In the genomic region with DNA sequence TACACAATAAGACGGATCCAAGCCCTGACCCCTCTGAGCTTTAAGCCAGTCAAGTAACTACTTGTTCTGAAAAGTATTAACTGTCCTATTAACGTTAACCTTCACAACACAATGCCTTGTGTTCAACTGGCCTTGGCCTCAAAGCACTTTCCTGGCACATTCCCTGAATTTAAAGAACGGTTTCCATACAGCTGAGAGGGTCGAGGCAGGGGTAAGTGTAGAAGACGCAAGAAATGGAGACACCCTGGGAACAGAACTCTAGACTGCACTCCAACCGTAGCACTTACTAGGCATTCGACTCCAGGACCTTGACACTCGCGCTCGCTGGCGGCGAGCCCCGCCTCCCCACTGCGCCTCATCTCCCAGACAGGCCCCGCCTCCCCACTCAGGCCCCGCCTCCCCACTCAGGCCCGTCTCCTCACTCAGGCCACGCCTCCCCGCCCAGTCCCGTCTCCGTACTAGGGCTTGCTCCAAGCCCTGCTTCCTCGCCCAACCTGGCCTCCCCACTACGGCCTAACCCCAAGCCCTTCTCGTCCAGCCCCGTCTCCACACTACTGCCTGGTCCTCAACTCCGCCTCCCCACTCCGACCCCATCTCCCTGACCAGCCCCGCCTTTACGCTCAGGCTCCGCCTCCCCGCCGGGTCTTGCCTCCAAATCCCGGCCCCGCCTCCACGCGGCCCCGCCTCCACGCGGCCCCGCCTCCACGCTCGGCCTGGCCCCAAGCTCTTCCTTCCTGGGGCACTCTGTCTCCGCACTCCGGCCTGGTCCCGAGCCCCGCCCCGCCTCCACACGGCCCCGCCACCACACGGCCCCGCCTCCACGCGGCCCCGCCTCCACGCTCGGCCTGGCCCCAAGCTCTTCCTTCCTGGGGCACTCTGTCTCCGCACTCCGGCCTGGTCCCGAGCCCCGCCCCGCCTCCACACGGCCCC, we compare ENCODE assay signal across 1 cellular context.
A peak's percentile ranks its signal among the peaks of the same experiment; 100 is the strongest.
TF ChIP-seq lines count a peak whose summit lies in the region.

No MANE protein-coding gene starts in this region.

TF ChIP-seq in HepG2, 621 proteins besides CTCF, POLR2A, EP300 and RAD21 (continued from another document and continues in another):
- TF ChIP-seq, protein P1, sequence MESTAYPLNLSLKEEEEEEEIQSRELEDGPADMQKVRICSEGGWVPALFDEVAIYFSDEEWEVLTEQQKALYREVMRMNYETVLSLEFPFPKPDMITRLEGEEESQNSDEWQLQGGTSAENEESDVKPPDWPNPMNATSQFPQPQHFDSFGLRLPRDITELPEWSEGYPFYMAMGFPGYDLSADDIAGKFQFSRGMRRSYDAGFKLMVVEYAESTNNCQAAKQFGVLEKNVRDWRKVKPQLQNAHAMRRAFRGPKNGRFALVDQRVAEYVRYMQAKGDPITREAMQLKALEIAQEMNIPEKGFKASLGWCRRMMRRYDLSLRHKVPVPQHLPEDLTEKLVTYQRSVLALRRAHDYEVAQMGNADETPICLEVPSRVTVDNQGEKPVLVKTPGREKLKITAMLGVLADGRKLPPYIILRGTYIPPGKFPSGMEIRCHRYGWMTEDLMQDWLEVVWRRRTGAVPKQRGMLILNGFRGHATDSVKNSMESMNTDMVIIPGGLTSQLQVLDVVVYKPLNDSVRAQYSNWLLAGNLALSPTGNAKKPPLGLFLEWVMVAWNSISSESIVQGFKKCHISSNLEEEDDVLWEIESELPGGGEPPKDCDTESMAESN (CRISPR knock-in tag; conservative IDR thresholded peaks at IDR 0.05), result 0 out of 2 replicates have a peak, but pooled peaks have one; percentile 39
- TF ChIP-seq ONECUT2 (CRISPR knock-in tag; IDR thresholded peaks at IDR 0.05) (no peak), MXI1 (IDR thresholded peaks at IDR 0.05; ENCODE audit: borderline replicate concordance, low read depth, low read length) (no peak; the same call in 2 of the 3 replicates), CHCHD3 (CRISPR knock-in tag; IDR thresholded peaks at IDR 0.05) (no peak), ZNF781 (CRISPR knock-in tag; IDR thresholded peaks at IDR 0.05; ENCODE audit: borderline replicate concordance, not compliant biosample characterization) (no peak), ZBTB38 (CRISPR knock-in tag; IDR thresholded peaks at IDR 0.05) (peak; percentile 23; the same call in 1 of the 2 replicates), MIER3 (CRISPR knock-in tag; IDR thresholded peaks at IDR 0.05; ENCODE audit: borderline replicate concordance) (no peak), ZNF256 (CRISPR knock-in tag; conservative IDR thresholded peaks at IDR 0.05) (no peak), NCOA5 (CRISPR knock-in tag; IDR thresholded peaks at IDR 0.05) (no peak), FOXJ3 (CRISPR knock-in tag; IDR thresholded peaks at IDR 0.05; ENCODE audit: borderline replicate concordance) (no peak), FOXP4 (CRISPR knock-in tag; IDR thresholded peaks at IDR 0.05) (0 out of 2 replicates have a peak, but pooled peaks have one; percentile 38), ZNF224 (CRISPR knock-in tag; IDR thresholded peaks at IDR 0.05) (no peak), TEAD3 (CRISPR knock-in tag; optimal IDR thresholded peaks at IDR 0.05; ENCODE audit: borderline replicate concordance) (peak; percentile 36), ZFYVE20 (CRISPR knock-in tag; IDR thresholded peaks at IDR 0.05; ENCODE audit: borderline replicate concordance, low read depth) (no peak), SIN3B (IDR thresholded peaks at IDR 0.05; ENCODE audit: low read length) (no peak), CAMTA2 (CRISPR knock-in tag; IDR thresholded peaks at IDR 0.05; ENCODE audit: borderline replicate concordance) (no peak), ZNF747 (CRISPR knock-in tag; IDR thresholded peaks at IDR 0.05; ENCODE audit: borderline replicate concordance) (no peak; the same call in 1 of the 2 replicates), HDAC6 (IDR thresholded peaks at IDR 0.05; ENCODE audit: low read depth, low read length) (no peak), SP2 (CRISPR knock-in tag; IDR thresholded peaks at IDR 0.05) (peak; percentile 51; the same call in 1 of the 2 replicates), ZNF660 (CRISPR knock-in tag; IDR thresholded peaks at IDR 0.05; ENCODE audit: borderline replicate concordance, low read depth) (no peak), ZGPAT (CRISPR knock-in tag; IDR thresholded peaks at IDR 0.05) (peak; percentile 42; the same call in 1 of the 2 replicates), ZNF816 (CRISPR knock-in tag; IDR thresholded peaks at IDR 0.05; ENCODE audit: borderline replicate concordance) (no peak), BRF2 (CRISPR knock-in tag; IDR thresholded peaks at IDR 0.05) (no peak), ZBTB20 (CRISPR knock-in tag; IDR thresholded peaks at IDR 0.05; ENCODE audit: borderline replicate concordance, low read depth) (no peak; the same call in 1 of the 2 replicates), KAT2B (IDR thresholded peaks at IDR 0.05; ENCODE audit: borderline replicate concordance, low read depth, low read length) (no peak), TCF12 (IDR thresholded peaks at IDR 0.05) (no peak), TCF12 (CRISPR knock-in tag; IDR thresholded peaks at IDR 0.05) (no peak), NRL (CRISPR knock-in tag; IDR thresholded peaks at IDR 0.05; ENCODE audit: borderline replicate concordance) (peak; percentile 58; the same call in 1 of the 2 replicates), MTERF4 (CRISPR knock-in tag; IDR thresholded peaks at IDR 0.05) (peak; percentile 70; the same call in 1 of the 2 replicates), SP1 (IDR thresholded peaks at IDR 0.05) (peak; percentile 90; the same call in 1 of the 2 replicates), SP1 (CRISPR knock-in tag; IDR thresholded peaks at IDR 0.05) (peak; percentile 77), TMF1 (CRISPR knock-in tag; IDR thresholded peaks at IDR 0.05; ENCODE audit: low read depth) (no peak), ZMAT3 (CRISPR knock-in tag; conservative IDR thresholded peaks at IDR 0.05) (0 out of 2 replicates have a peak, but pooled peaks have one; percentile 69), RXRA (CRISPR knock-in tag; IDR thresholded peaks at IDR 0.05) (0 out of 2 replicates have a peak, but pooled peaks have one; percentile 54), MED1 (CRISPR knock-in tag; IDR thresholded peaks at IDR 0.05) (peak; percentile 46; the same call in 1 of the 2 replicates), HNRNPUL1 (IDR thresholded peaks at IDR 0.05; ENCODE audit: low read depth, low read length) (no peak), ZBTB8A (CRISPR knock-in tag; IDR thresholded peaks at IDR 0.05; ENCODE audit: borderline replicate concordance, low read depth) (no peak), ARNT (IDR thresholded peaks at IDR 0.05) (no peak), ZNF83 (CRISPR knock-in tag; IDR thresholded peaks at IDR 0.05; ENCODE audit: borderline replicate concordance) (no peak), FOXO1 (CRISPR knock-in tag; IDR thresholded peaks at IDR 0.05) (peak; percentile 46), KDM2A (CRISPR knock-in tag; IDR thresholded peaks at IDR 0.05; ENCODE audit: borderline replicate concordance, low read depth) (peak; percentile 75; the same call in 1 of the 2 replicates), NFKB2 (CRISPR knock-in tag; IDR thresholded peaks at IDR 0.05; ENCODE audit: borderline replicate concordance) (peak; percentile 91; the same call in 1 of the 2 replicates), ETS1 (CRISPR knock-in tag; IDR thresholded peaks at IDR 0.05) (no peak), MXD4 (CRISPR knock-in tag; IDR thresholded peaks at IDR 0.05) (no peak; the same call in 1 of the 2 replicates), ZNF138 (CRISPR knock-in tag; IDR thresholded peaks at IDR 0.05; ENCODE audit: low read depth) (peak; percentile 41; the same call in 1 of the 2 replicates), NFKBIZ (CRISPR knock-in tag; IDR thresholded peaks at IDR 0.05) (no peak), SALL2 (CRISPR knock-in tag; IDR thresholded peaks at IDR 0.05) (0 out of 2 replicates have a peak, but pooled peaks have one; percentile 50), ZFP37 (CRISPR knock-in tag; IDR thresholded peaks at IDR 0.05; ENCODE audit: borderline replicate concordance) (peak; percentile 84; the same call in 1 of the 2 replicates), SNAPC2 (CRISPR knock-in tag; IDR thresholded peaks at IDR 0.05) (no peak)
- TF ChIP-seq, protein P2, sequence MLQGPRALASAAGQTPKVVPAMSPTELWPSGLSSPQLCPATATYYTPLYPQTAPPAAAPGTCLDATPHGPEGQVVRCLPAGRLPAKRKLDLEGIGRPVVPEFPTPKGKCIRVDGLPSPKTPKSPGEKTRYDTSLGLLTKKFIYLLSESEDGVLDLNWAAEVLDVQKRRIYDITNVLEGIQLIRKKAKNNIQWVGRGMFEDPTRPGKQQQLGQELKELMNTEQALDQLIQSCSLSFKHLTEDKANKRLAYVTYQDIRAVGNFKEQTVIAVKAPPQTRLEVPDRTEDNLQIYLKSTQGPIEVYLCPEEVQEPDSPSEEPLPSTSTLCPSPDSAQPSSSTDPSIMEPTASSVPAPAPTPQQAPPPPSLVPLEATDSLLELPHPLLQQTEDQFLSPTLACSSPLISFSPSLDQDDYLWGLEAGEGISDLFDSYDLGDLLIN (CRISPR knock-in tag; IDR thresholded peaks at IDR 0.05; ENCODE audit: borderline replicate concordance), result no peak
- TF ChIP-seq, protein P3, sequence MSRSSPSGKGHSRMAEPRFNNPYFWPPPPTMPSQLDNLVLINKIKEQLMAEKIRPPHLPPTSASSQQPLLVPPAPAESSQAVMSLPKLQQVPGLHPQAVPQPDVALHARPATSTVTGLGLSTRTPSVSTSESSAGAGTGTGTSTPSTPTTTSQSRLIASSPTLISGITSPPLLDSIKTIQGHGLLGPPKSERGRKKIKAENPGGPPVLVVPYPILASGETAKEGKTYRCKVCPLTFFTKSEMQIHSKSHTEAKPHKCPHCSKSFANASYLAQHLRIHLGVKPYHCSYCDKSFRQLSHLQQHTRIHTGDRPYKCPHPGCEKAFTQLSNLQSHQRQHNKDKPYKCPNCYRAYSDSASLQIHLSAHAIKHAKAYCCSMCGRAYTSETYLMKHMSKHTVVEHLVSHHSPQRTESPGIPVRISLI (CRISPR knock-in tag; IDR thresholded peaks at IDR 0.05; ENCODE audit: borderline replicate concordance), result no peak
- TF ChIP-seq, protein P4, sequence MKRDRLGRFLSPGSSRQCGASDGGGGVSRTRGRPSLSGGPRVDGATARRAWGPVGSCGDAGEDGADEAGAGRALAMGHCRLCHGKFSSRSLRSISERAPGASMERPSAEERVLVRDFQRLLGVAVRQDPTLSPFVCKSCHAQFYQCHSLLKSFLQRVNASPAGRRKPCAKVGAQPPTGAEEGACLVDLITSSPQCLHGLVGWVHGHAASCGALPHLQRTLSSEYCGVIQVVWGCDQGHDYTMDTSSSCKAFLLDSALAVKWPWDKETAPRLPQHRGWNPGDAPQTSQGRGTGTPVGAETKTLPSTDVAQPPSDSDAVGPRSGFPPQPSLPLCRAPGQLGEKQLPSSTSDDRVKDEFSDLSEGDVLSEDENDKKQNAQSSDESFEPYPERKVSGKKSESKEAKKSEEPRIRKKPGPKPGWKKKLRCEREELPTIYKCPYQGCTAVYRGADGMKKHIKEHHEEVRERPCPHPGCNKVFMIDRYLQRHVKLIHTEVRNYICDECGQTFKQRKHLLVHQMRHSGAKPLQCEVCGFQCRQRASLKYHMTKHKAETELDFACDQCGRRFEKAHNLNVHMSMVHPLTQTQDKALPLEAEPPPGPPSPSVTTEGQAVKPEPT (CRISPR knock-in tag; IDR thresholded peaks at IDR 0.05; ENCODE audit: low read depth), result no peak
